10 cellular contexts compared by ENCODE assay signal in genomic region chr5:127040779-127041520, GRCh38. TPM values are rescaled to one million over a fixed set of nuclear protein-coding genes. Genes with fewer than 3 reads are reported as not detected.
DNase-seq lines count a peak whose midpoint lies in the region; ATAC-seq and TF ChIP-seq lines count a peak whose summit lies in the region.
"Had no signal": no experiment of that assay in that cellular context is flagged by ENCODE, and none has a peak within 500 bp of the region (broad histone marks: within the 10 kb centered on the region; RNA-seq: fewer than 3 reads in every experiment).

No MANE protein-coding gene starts in this region.

- ATAC-seq in lower lobe of right lung (peak; percentile 39 to 51), HG03097 (IDR thresholded peaks at IDR 0.05; ENCODE audit: low FRiP score, unreplicated experiment) (no peak)
- ATAC-seq: T-helper 17 cell had no signal

- H3K36me3 ChIP-seq in lower lobe of right lung, result no peaks in the 10 kb centered on the region

- DNase-seq in Daoy (ENCODE audit: low read depth) (peak; percentile 80), NCI-H2107 treated with DMSO at 0.1 percent for 48 hours (lab: John Stamatoyannopoulos, UW; ENCODE audit: unreplicated experiment) (peak; percentile 92), caudate nucleus (lab: John Stamatoyannopoulos, UW) (peak in 3 of 61 donors; percentile 6 to 13 (median 7)), lower lobe of right lung (no peak), HK-2 (ENCODE audit: unreplicated experiment) (no peak), midbrain (lab: John Stamatoyannopoulos, UW) (no peak)
- DNase-seq in activated naive CD4-positive, alpha-beta T cell treated with Interleukin-2 at 50 U/mL for 16 hours, result no peak
- DNase-seq: CD4-positive, alpha-beta memory T cell; T-helper 17 cell had no signal

- H3K27ac ChIP-seq in caudate nucleus (ENCODE audit: low read depth, low read length), result peak overlapping the region; percentile 87
- H3K27ac ChIP-seq in lower lobe of right lung, result peak overlapping the region; percentile 43

- H3K27me3 ChIP-seq in lower lobe of right lung (ENCODE audit: low read depth), result no peaks in the 10 kb centered on the region

- H3K4me1 ChIP-seq in lower lobe of right lung, result peaks cover 4% of the 10 kb centered on the region

- TF ChIP-seq CTCF in lower lobe of right lung (IDR thresholded peaks at IDR 0.05), result no peak

- no peaks in the 10 kb centered on the region for H3K9me3 ChIP-seq in lower lobe of right lung

- H3K4me3 ChIP-seq in lower lobe of right lung, result no peak overlapping the region

- intact Hi-C loops in lower lobe of right lung (cut with DNase I), result no loop called here

RNA-seq across cellular contexts. Expression of gene MARCHF3, which starts 10.6 kb away (rescaled TPM):
- 7.5 and 9.9 TPM in 2 replicates for total RNA-seq in Daoy (2014; rRNA removed; shearing (Covaris generic))
- total RNA-seq in lower lobe of right lung, result 14.3 TPM

RNA-seq across cellular contexts. Expression of gene C5orf63, which starts 32.4 kb away (rescaled TPM):
- total RNA-seq in Daoy (2014; rRNA removed; shearing (Covaris generic)), result 1.7 and 4.7 TPM in 2 replicates
- 7.5 TPM for total RNA-seq in lower lobe of right lung

Comparison
In these comparisons a context has a peak if more than half of its experiments do, and no peak if none do; other contexts are left out.
1. DNase-seq: peak in Daoy (single experiment) and NCI-H2107 treated with DMSO at 0.1 percent for 48 hours (single experiment); none in lower lobe of right lung (single experiment), HK-2 (single experiment), activated naive CD4-positive, alpha-beta T cell treated with Interleukin-2 at 50 U/mL for 16 hours (single experiment) and midbrain (single experiment).